37 cellular contexts compared by ENCODE assay signal in genomic region chr5:9313751-9314150, GRCh38.
DNase-seq lines count a peak whose midpoint lies in the region; ATAC-seq, FAIRE-seq and TF ChIP-seq lines count a peak whose summit lies in the region.
"Had no signal": no experiment of that assay in that cellular context is flagged by ENCODE, and none has a peak within 500 bp of the region (broad histone marks: within the 10 kb centered on the region; RNA-seq: fewer than 3 reads in every experiment).

No MANE protein-coding gene starts in this region.

- H3K27me3 ChIP-seq in PC-3 (ENCODE audit: low read length) (no peaks in the 10 kb centered on the region), foreskin keratinocyte (no peaks in the 10 kb centered on the region), smooth muscle cell (ENCODE audit: low read depth) (no peaks in the 10 kb centered on the region)
- H3K27me3 ChIP-seq: heart right ventricle, ovary, SJCRH30, suprapubic skin, upper lobe of right lung had no signal

- H2AFZ ChIP-seq in PC-3 (ENCODE audit: low read length) (no peak overlapping the region), smooth muscle cell (ENCODE audit: low read depth) (no peak overlapping the region)

- H3F3A ChIP-seq in PC-3 (ENCODE audit: low read length, unreplicated experiment): no peaks in the 10 kb centered on the region
- no peaks in the 10 kb centered on the region for H3F3A ChIP-seq in smooth muscle cell (ENCODE audit: low read depth)

- BruUV-seq in PC-3 (replicated peaks; lab: Mats Ljungman, UMichigan): no TSS peak

- H3K4me1 Mint-ChIP-seq in activated CD4-positive, alpha-beta T cell treated with anti-CD3 and anti-CD28 coated beads, Interleukin-2, amount 10 ng/mL, durations not matched to agents 24 days and 14 days: no peaks in the 10 kb centered on the region
- no peaks in the 10 kb centered on the region for H3K4me1 Mint-ChIP-seq in activated CD4-positive, alpha-beta T cell treated with anti-CD3 and anti-CD28 coated beads, Interleukin-2, amount 10 ng/mL, durations not matched to agents 7 days and 5 days
- H3K4me1 Mint-ChIP-seq: activated B cell treated with CpG ODN at 0.5 μM for 24 hours; CD4-positive, alpha-beta memory T cell; memory B cell; neural crest cell; T-cell had no signal

- no peaks in the 10 kb centered on the region for H3K36me3 Mint-ChIP-seq in activated CD4-positive, alpha-beta T cell treated with anti-CD3 and anti-CD28 coated beads, Interleukin-2, amount 10 ng/mL, durations not matched to agents 24 days and 14 days (ENCODE audit: low read depth)
- no peaks in the 10 kb centered on the region for H3K36me3 Mint-ChIP-seq in activated CD4-positive, alpha-beta T cell treated with anti-CD3 and anti-CD28 coated beads, Interleukin-2, amount 10 ng/mL, durations not matched to agents 7 days and 5 days (ENCODE audit: low read depth)
- H3K36me3 Mint-ChIP-seq: memory B cell, T-cell had no signal

- H4K20me1 ChIP-seq in PC-3 (ENCODE audit: low read length) (no peaks in the 10 kb centered on the region), smooth muscle cell (ENCODE audit: low read depth) (no peaks in the 10 kb centered on the region)

- H3K9ac ChIP-seq in PC-3 (ENCODE audit: low read length) (no peak overlapping the region), smooth muscle cell (ENCODE audit: low read depth) (no peak overlapping the region)

- no peak for FAIRE-seq in GM12891 (lab: Jason Lieb, UNC)
- FAIRE-seq: frontal cortex, GM12878, H54 had no signal

- POLR2A ChIA-PET in activated CD4-positive, alpha-beta T cell treated with anti-CD3 and anti-CD28 coated beads, Interleukin-2, amount 10 ng/mL, durations not matched to agents 7 days and 5 days (lab: Charles Lee): no interaction called here
- POLR2A ChIA-PET in PC-3 (lab: Charles Lee; ENCODE audit: unreplicated experiment): no interaction called here

- H3K36me3 ChIP-seq in PC-3 (ENCODE audit: low read depth, low read length) (no peaks in the 10 kb centered on the region), smooth muscle cell (ENCODE audit: low read depth) (no peaks in the 10 kb centered on the region)
- H3K36me3 ChIP-seq: ovary, SJCRH30, suprapubic skin, upper lobe of right lung had no signal

- TF ChIP-seq POLR2A in GM12891 (IDR thresholded peaks at IDR 0.05; ENCODE audit: low read depth, low read length): no peak

- H3K4me3 Mint-ChIP-seq in activated CD4-positive, alpha-beta T cell treated with anti-CD3 and anti-CD28 coated beads, Interleukin-2, amount 10 ng/mL, durations not matched to agents 24 days and 14 days: no peak overlapping the region
- H3K4me3 Mint-ChIP-seq in activated CD4-positive, alpha-beta T cell treated with anti-CD3 and anti-CD28 coated beads, Interleukin-2, amount 10 ng/mL, durations not matched to agents 7 days and 5 days: no peak overlapping the region
- H3K4me3 Mint-ChIP-seq: activated B cell treated with CpG ODN at 0.5 μM for 24 hours; activated T-cell treated with anti-CD3 and anti-CD28 coated beads, Interleukin-2, amount 50 U/mL, for 72 hours; CD4-positive, alpha-beta memory T cell; dendritic cell treated with granulocyte-macrophage colony-stimulating factor and Interleukin-4, amounts not matched to agents 40 ng/mL and 50 ng/mL, for 4 days; memory B cell; neural crest cell; T-cell had no signal

- H3K9me2 ChIP-seq in PC-3 (replicated peaks; ENCODE audit: low read length): no peaks in the 10 kb centered on the region

- peaks cover 14% of the 10 kb centered on the region for H3K4me1 ChIP-seq in PC-3 (ENCODE audit: insufficient read depth, low read length)
- peaks cover 5% of the 10 kb centered on the region for H3K4me1 ChIP-seq in foreskin keratinocyte
- H3K4me1 ChIP-seq in smooth muscle cell (ENCODE audit: low read depth): no peaks in the 10 kb centered on the region
- H3K4me1 ChIP-seq: heart right ventricle, SJCRH30, suprapubic skin, upper lobe of right lung had no signal

- no peaks in the 10 kb centered on the region for H3K79me2 ChIP-seq in PC-3 (ENCODE audit: low read length)
- H3K79me2 ChIP-seq in smooth muscle cell (ENCODE audit: low read depth): no peaks in the 10 kb centered on the region

- no peak overlapping the region for H3K27ac Mint-ChIP-seq in activated CD4-positive, alpha-beta T cell treated with anti-CD3 and anti-CD28 coated beads, Interleukin-2, amount 10 ng/mL, durations not matched to agents 24 days and 14 days
- H3K27ac Mint-ChIP-seq in activated CD4-positive, alpha-beta T cell treated with anti-CD3 and anti-CD28 coated beads, Interleukin-2, amount 10 ng/mL, durations not matched to agents 7 days and 5 days: no peak overlapping the region
- H3K27ac Mint-ChIP-seq: activated B cell treated with CpG ODN at 0.5 μM for 24 hours; activated T-cell treated with anti-CD3 and anti-CD28 coated beads, Interleukin-2, amount 50 U/mL, for 72 hours; dendritic cell treated with granulocyte-macrophage colony-stimulating factor and Interleukin-4, amounts not matched to agents 40 ng/mL and 50 ng/mL, for 4 days; memory B cell; T-cell had no signal

- no peak overlapping the region for H3K4me2 ChIP-seq in PC-3 (ENCODE audit: low read length)
- no peak overlapping the region for H3K4me2 ChIP-seq in smooth muscle cell

- H3K27ac ChIP-seq in PC-3 (ENCODE audit: low read length): no peak overlapping the region
- H3K27ac ChIP-seq in foreskin keratinocyte: no peak overlapping the region
- no peak overlapping the region for H3K27ac ChIP-seq in smooth muscle cell (ENCODE audit: low read depth)
- H3K27ac ChIP-seq: heart right ventricle, HL-60, ovary, SJCRH30, skin epidermis, suprapubic skin, upper lobe of right lung had no signal

- H3K4me3 ChIP-seq in PC-3 (ENCODE audit: low read length) (no peak overlapping the region), smooth muscle cell (no peak overlapping the region)
- H3K4me3 ChIP-seq: GM12878, heart right ventricle, ovary, SJCRH30, skin epidermis, suprapubic skin, upper lobe of right lung had no signal

- CTCF ChIA-PET in activated CD4-positive, alpha-beta T cell treated with anti-CD3 and anti-CD28 coated beads, Interleukin-2, amount 10 ng/mL, durations not matched to agents 7 days and 5 days (lab: Charles Lee): no interaction called here
- CTCF ChIA-PET in PC-3 (lab: Charles Lee): no interaction called here

- no peaks in the 10 kb centered on the region for H3K27me3 Mint-ChIP-seq in activated CD4-positive, alpha-beta T cell treated with anti-CD3 and anti-CD28 coated beads, Interleukin-2, amount 10 ng/mL, durations not matched to agents 24 days and 14 days
- no peaks in the 10 kb centered on the region for H3K27me3 Mint-ChIP-seq in activated CD4-positive, alpha-beta T cell treated with anti-CD3 and anti-CD28 coated beads, Interleukin-2, amount 10 ng/mL, durations not matched to agents 7 days and 5 days
- H3K27me3 Mint-ChIP-seq: activated B cell treated with CpG ODN at 0.5 μM for 24 hours; CD4-positive, alpha-beta memory T cell; dendritic cell treated with granulocyte-macrophage colony-stimulating factor and Interleukin-4, amounts not matched to agents 40 ng/mL and 50 ng/mL, for 4 days; memory B cell; T-cell had no signal

- peak; percentile 23 for DNase-seq in activated CD4-positive, alpha-beta T cell treated with anti-CD3 and anti-CD28 coated beads, Interleukin-2, amount 10 ng/mL, durations not matched to agents 24 days and 14 days
- DNase-seq in activated CD4-positive, alpha-beta T cell treated with anti-CD3 and anti-CD28 coated beads, Interleukin-2, amount 10 ng/mL, durations not matched to agents 7 days and 5 days: no peak
- DNase-seq in PC-3: no peak
- DNase-seq in foreskin keratinocyte: peak in 1 of 2 donors; percentile 33
- no peak for DNase-seq in smooth muscle cell (lab: John Stamatoyannopoulos, UW; ENCODE audit: unreplicated experiment)
- DNase-seq in GM12891 (ENCODE audit: insufficient read length, low spot score): no peak
- no peak for DNase-seq in inferior parietal cortex (ENCODE audit: extremely low spot score)
- DNase-seq: activated B cell treated with CpG ODN at 0.5 μM for 24 hours; activated naive CD4-positive, alpha-beta T cell; activated T-cell treated with anti-CD3 and anti-CD28 coated beads, Interleukin-2, amount 50 U/mL, for 72 hours; AML-193; CD4-positive, alpha-beta memory T cell; EL; heart right ventricle; KG1; MM.1S; NCI-H1417 treated with DMSO at 0.1 percent for 48 hours; NCI-H2081; NCI-H345; NCI-H69; ovary; retina; RPMI8226; SJCRH30; stimulated activated naive CD4-positive, alpha-beta T cell treated with Interleukin-2 at 50 U/mL for 16 hours; T-cell; upper lobe of right lung had no signal

- H3K9me3 Mint-ChIP-seq in activated CD4-positive, alpha-beta T cell treated with anti-CD3 and anti-CD28 coated beads, Interleukin-2, amount 10 ng/mL, durations not matched to agents 24 days and 14 days: no peaks in the 10 kb centered on the region
- no peaks in the 10 kb centered on the region for H3K9me3 Mint-ChIP-seq in activated CD4-positive, alpha-beta T cell treated with anti-CD3 and anti-CD28 coated beads, Interleukin-2, amount 10 ng/mL, durations not matched to agents 7 days and 5 days
- H3K9me3 Mint-ChIP-seq: dendritic cell treated with granulocyte-macrophage colony-stimulating factor and Interleukin-4, amounts not matched to agents 40 ng/mL and 50 ng/mL, for 4 days; neural crest cell; T-cell had no signal

- H3K9me3 ChIP-seq in PC-3 (ENCODE audit: low read length) (no peaks in the 10 kb centered on the region), smooth muscle cell (replicated peaks; ENCODE audit: low read depth) (no peaks in the 10 kb centered on the region)
- H3K9me3 ChIP-seq: heart right ventricle, ovary, SJCRH30, suprapubic skin, upper lobe of right lung had no signal

- peak; percentile 38; the same call in 1 of the 2 replicates for TF ChIP-seq CTCF in PC-3 (conservative IDR thresholded peaks at IDR 0.05; ENCODE audit: low read depth, low read length)
- TF ChIP-seq CTCF in foreskin keratinocyte (conservative IDR thresholded peaks at IDR 0.05): peak; percentile 59
- peak; percentile 7 for TF ChIP-seq CTCF in smooth muscle cell (IDR thresholded peaks at IDR 0.05; ENCODE audit: borderline replicate concordance, insufficient read depth, poor library complexity, severe bottlenecking)

- intact Hi-C loops in activated CD4-positive, alpha-beta T cell treated with anti-CD3 and anti-CD28 coated beads, Interleukin-2, amount 10 ng/mL, durations not matched to agents 24 days and 14 days (cut with micrococcal nuclease): no loop called here
- intact Hi-C loops in PC-3 (cut with micrococcal nuclease): no loop called here

- ATAC-seq in PC-3 (no peak), foreskin keratinocyte (peak; percentile 74), HG03565 (IDR thresholded peaks at IDR 0.05; ENCODE audit: unreplicated experiment) (no peak)
- ATAC-seq: activated T-cell treated with anti-CD3 and anti-CD28 coated beads, Interleukin-2, amount 50 U/mL, for 72 hours; GM12878; heart right ventricle; T-cell; upper lobe of right lung had no signal

TF ChIP-seq in GM12891, 5 proteins besides CTCF, POLR2A, EP300 and RAD21:
- TF ChIP-seq SPI1 (IDR thresholded peaks at IDR 0.05; ENCODE audit: low read depth, low read length) (no peak), TAF1 (IDR thresholded peaks at IDR 0.05; ENCODE audit: low read depth, low read length) (no peak), POU2F2 (IDR thresholded peaks at IDR 0.05; ENCODE audit: low read depth, low read length) (no peak), PAX5 (IDR thresholded peaks at IDR 0.05; ENCODE audit: insufficient read depth, low read length, severe bottlenecking) (no peak), POLR2AphosphoS5 (IDR thresholded peaks at IDR 0.05; ENCODE audit: low read depth, low read length) (no peak)

Comparison
In these comparisons a context has a peak if more than half of its experiments do, and no peak if none do; other contexts are left out.
1. CTCF ChIP-seq: peak in every context shown above with its lines; median percentile 59 in foreskin keratinocyte; 38 in PC-3; 7 in smooth muscle cell.